In the genomic region with DNA sequence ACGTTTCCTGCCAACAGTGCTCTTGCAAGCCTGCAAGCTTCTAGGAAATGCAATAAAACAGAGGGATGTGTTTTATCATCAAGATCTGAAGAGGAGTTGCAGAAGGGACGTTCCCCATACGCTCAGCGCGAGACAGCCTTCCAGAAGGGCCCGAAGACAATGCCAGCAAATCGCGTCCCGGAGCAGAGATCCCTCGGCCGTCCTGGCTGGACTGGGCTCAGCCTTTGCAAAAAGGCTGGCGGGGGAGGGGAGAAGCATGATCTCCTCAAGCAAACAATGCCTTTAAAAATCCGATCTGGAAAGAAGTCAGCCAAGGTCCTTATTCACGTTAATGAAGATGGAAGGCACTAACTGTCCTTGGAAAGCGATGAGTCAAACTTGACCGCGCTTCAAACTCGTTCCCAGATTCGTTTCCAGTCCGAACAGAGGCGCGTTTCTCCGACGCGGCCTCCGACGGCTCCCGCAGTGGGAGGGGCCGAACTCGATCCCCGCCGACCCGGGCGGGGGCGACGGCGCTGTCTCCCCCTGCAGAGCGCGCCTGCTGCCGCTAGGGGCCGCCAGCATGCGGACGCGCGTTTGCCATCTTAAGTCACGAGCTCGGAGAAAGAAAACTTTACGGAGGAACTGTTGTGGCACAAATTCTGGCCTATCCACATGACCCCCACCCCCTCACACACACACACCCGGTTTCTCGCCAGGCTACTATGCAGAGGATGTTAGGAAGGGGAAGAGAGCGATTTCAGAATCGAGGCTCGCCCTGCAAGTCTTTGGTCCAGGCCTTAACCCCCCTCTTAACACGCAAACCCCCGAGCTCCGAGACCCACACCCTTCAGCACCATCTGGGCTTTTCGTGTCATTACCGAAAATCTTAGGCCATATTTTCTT, we compare ENCODE assay signal across 8 cellular contexts. TPM values are rescaled to one million over a fixed set of nuclear protein-coding genes. Genes with fewer than 3 reads are reported as not detected.
DNase-seq lines count a peak whose midpoint lies in the region; ATAC-seq and TF ChIP-seq lines count a peak whose summit lies in the region.

No MANE protein-coding gene starts in this region.

- 5% methylated on average over 58 of the region's 58 CpGs for WGBS in hepatocyte (ENCODE audit: low lambda C conversion rate, missing lambda C conversion rate)

- no peaks in the 10 kb centered on the region for H3K27me3 ChIP-seq in hepatocyte
- H3K27me3 ChIP-seq in rectal smooth muscle tissue (ENCODE audit: control insufficient read depth, insufficient read depth, low read length): no peaks in the 10 kb centered on the region

- peak overlapping the region; percentile 94 for H3K4me2 ChIP-seq in hepatocyte

- no peaks in the 10 kb centered on the region for H3K9me3 ChIP-seq in hepatocyte (ENCODE audit: low read depth)

- DNase-seq in AG10803 (ENCODE audit: low read depth): peak; percentile 90
- DNase-seq in T-helper 2 cell: peak; percentile 60 to 87 (median 66)
- peak; percentile 97 for DNase-seq in astrocyte of the spinal cord (ENCODE audit: low read depth, low spot score)
- peak; percentile 92 for DNase-seq in hepatocyte (ENCODE audit: low spot score)
- no peak for DNase-seq in NCI-H128 (lab: John Stamatoyannopoulos, UW; ENCODE audit: unreplicated experiment)

- peaks cover 57% of the 10 kb centered on the region for H4K20me1 ChIP-seq in hepatocyte (ENCODE audit: insufficient read depth, poor library complexity, severe bottlenecking)

- H3K9ac ChIP-seq in rectal smooth muscle tissue (ENCODE audit: low read length): peak overlapping the region; percentile 93

- in situ Hi-C loops in astrocyte of the spinal cord (cut with HindIII; ENCODE audit: low sequenced_read_pairs): loop anchor here (5.0 to 25.0 kb wide), 5 partner anchors 547 to 1397 kb away; no protein-coding TSS in a partner anchor

- ATAC-seq in GM18907 (IDR thresholded peaks at IDR 0.05; ENCODE audit: unreplicated experiment): peak; percentile 43

- peak; percentile 70 for TF ChIP-seq CTCF in AG10803 (conservative IDR thresholded peaks at IDR 0.05; ENCODE audit: low read length)
- TF ChIP-seq CTCF in LNCAP (IDR thresholded peaks at IDR 0.05): peak; percentile 99
- TF ChIP-seq CTCF in astrocyte of the spinal cord (IDR thresholded peaks at IDR 0.05; ENCODE audit: low read depth, low read length): peak; percentile 93
- TF ChIP-seq CTCF in hepatocyte (IDR thresholded peaks at IDR 0.05; ENCODE audit: poor library complexity): peak; percentile 97

- H3K79me2 ChIP-seq in hepatocyte: peaks cover 87% of the 10 kb centered on the region

- peak overlapping the region; percentile 98 for H3K4me3 ChIP-seq in AG10803 (ENCODE audit: low read length)
- peak overlapping the region; percentile 99 for H3K4me3 ChIP-seq in astrocyte of the spinal cord (ENCODE audit: low read depth, low read length)
- peak overlapping the region; percentile 28 for H3K4me3 ChIP-seq in hepatocyte
- peak overlapping the region; percentile 92 for H3K4me3 ChIP-seq in rectal smooth muscle tissue (ENCODE audit: low read length)

- H3K4me1 ChIP-seq in hepatocyte (ENCODE audit: insufficient read depth): peaks cover 29% of the 10 kb centered on the region
- peaks cover 32% of the 10 kb centered on the region for H3K4me1 ChIP-seq in rectal smooth muscle tissue (ENCODE audit: control insufficient read depth, insufficient read depth, low read length)

- H3K27ac ChIP-seq in hepatocyte (peak overlapping the region; percentile 93), rectal smooth muscle tissue (ENCODE audit: low read depth, low read length) (peak overlapping the region; percentile 99)

- H3K36me3 ChIP-seq in hepatocyte (replicated peaks; ENCODE audit: insufficient read depth, low read depth): no peaks in the 10 kb centered on the region
- H3K36me3 ChIP-seq in rectal smooth muscle tissue (ENCODE audit: control insufficient read depth, insufficient read depth, low read length): no peaks in the 10 kb centered on the region

- H3K9me2 ChIP-seq in hepatocyte (replicated peaks; ENCODE audit: insufficient read depth): no peaks in the 10 kb centered on the region

- H2AFZ ChIP-seq in hepatocyte: peak overlapping the region; percentile 6

RNA-seq across cellular contexts. Expression of gene BCL6, which starts 5.5 kb away (rescaled TPM):
- 40.3 and 46.5 TPM in 2 replicates for total RNA-seq in hepatocyte
- 31.9 and 32.0 TPM in 2 replicates for polyA plus RNA-seq in hepatocyte

RNA-seq across cellular contexts. Expression of gene RTP2, which starts 37.4 kb away (rescaled TPM):
- not detected in 2 replicates for total RNA-seq in hepatocyte
- polyA plus RNA-seq in hepatocyte: not detected in 2 replicates

Comparison
In these comparisons a context has a peak if more than half of its experiments do, and no peak if none do; other contexts are left out.
1. H3K4me3 ChIP-seq: peak in every context shown above with its lines; median percentile 99 in astrocyte of the spinal cord; 98 in AG10803; 92 in rectal smooth muscle tissue; 28 in hepatocyte.